ENCODE assay signal across 1 cellular context in the genomic region with DNA sequence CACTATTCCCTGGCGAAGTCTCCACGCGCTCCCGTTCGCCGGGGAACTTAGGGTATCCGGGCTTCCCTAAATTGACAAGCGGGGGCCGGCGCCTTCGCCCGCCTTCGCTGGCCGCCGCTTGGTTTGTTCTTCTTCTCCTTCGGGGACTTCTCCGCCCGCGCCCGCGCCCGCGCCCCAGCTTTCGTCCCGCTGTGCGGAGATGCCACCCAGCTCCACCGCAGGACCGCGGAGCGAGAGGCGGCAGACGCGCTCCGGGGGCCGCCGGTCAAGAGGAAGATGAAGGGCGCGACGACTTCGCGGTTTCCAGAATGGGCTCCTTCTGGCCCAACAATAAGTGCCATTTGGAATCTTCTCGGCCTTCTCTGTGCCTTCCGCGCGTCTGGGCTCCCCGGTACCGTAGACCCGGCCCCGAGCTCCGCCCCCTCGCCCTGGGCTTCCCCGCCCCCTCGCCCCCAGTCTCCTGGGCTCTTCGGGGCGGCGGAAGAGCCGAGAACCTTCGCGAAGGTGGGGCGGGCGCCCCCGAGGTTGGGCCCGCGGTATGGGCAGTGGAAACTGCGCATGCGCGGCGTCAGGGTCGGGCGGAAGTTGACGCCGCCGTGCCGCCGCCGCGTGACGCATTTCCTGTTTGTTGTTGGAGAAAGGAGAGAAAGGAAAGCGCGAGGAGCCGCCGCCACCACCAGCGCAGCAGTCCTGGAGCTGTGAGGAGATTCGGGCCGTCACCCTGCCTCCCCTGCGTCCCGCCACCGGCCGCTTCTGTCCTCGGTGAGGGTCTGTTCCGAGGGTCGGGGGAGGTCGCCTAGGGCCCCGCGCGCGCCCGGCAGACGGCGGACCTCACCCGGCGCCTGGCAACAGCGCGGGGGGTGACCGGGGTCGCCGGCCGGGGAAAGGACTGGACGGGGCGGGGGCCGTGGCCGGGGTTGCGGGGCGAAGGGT.
TF ChIP-seq lines count a peak whose summit lies in the region.

A gene (plus strand): TSS at position 622 of the 933 bp plus-strand sequence. CDS start 21,569 bp downstream, outside the sequence.

TF ChIP-seq in HCT116, 20 proteins besides CTCF, POLR2A, EP300 and RAD21 (continued from another document):
- TF ChIP-seq, protein P1, sequence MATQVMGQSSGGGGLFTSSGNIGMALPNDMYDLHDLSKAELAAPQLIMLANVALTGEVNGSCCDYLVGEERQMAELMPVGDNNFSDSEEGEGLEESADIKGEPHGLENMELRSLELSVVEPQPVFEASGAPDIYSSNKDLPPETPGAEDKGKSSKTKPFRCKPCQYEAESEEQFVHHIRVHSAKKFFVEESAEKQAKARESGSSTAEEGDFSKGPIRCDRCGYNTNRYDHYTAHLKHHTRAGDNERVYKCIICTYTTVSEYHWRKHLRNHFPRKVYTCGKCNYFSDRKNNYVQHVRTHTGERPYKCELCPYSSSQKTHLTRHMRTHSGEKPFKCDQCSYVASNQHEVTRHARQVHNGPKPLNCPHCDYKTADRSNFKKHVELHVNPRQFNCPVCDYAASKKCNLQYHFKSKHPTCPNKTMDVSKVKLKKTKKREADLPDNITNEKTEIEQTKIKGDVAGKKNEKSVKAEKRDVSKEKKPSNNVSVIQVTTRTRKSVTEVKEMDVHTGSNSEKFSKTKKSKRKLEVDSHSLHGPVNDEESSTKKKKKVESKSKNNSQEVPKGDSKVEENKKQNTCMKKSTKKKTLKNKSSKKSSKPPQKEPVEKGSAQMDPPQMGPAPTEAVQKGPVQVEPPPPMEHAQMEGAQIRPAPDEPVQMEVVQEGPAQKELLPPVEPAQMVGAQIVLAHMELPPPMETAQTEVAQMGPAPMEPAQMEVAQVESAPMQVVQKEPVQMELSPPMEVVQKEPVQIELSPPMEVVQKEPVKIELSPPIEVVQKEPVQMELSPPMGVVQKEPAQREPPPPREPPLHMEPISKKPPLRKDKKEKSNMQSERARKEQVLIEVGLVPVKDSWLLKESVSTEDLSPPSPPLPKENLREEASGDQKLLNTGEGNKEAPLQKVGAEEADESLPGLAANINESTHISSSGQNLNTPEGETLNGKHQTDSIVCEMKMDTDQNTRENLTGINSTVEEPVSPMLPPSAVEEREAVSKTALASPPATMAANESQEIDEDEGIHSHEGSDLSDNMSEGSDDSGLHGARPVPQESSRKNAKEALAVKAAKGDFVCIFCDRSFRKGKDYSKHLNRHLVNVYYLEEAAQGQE (IDR thresholded peaks at IDR 0.05; ENCODE audit: low read depth), result no peak
- TF ChIP-seq SRF (IDR thresholded peaks at IDR 0.05; ENCODE audit: low read depth), result no peak
- TF ChIP-seq POLR2AphosphoS5 (IDR thresholded peaks at IDR 0.05; ENCODE audit: low read depth, low read length), result peak; percentile 69
- no peak for TF ChIP-seq SP1 (IDR thresholded peaks at IDR 0.05; ENCODE audit: low read depth)
- no peak for TF ChIP-seq EZH2phosphoT487 (IDR thresholded peaks at IDR 0.05; ENCODE audit: borderline replicate concordance)
- TF ChIP-seq, protein P2, sequence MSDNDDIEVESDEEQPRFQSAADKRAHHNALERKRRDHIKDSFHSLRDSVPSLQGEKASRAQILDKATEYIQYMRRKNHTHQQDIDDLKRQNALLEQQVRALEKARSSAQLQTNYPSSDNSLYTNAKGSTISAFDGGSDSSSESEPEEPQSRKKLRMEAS (IDR thresholded peaks at IDR 0.05), result peak; percentile 62; the same call in 1 of the 2 replicates
- no peak for TF ChIP-seq EZH2 (IDR thresholded peaks at IDR 0.05)
- peak; percentile 8 for TF ChIP-seq TCF7L2 (IDR thresholded peaks at IDR 0.05; ENCODE audit: borderline replicate concordance, extremely low read depth, insufficient read depth, insufficient read length)
- no peak for TF ChIP-seq JUND (IDR thresholded peaks at IDR 0.05)
- TF ChIP-seq CBX3 (IDR thresholded peaks at IDR 0.05; ENCODE audit: low read depth), result no peak
- TF ChIP-seq FOSL1 (IDR thresholded peaks at IDR 0.05; ENCODE audit: low read depth), result no peak
- 0 out of 2 replicates have a peak, but pooled peaks have one; percentile 18 for TF ChIP-seq SIN3A (IDR thresholded peaks at IDR 0.05; ENCODE audit: low read depth)
- no peak for TF ChIP-seq ZNF274 (IDR thresholded peaks at IDR 0.05; ENCODE audit: low read depth, low read length)
- TF ChIP-seq, protein P3, sequence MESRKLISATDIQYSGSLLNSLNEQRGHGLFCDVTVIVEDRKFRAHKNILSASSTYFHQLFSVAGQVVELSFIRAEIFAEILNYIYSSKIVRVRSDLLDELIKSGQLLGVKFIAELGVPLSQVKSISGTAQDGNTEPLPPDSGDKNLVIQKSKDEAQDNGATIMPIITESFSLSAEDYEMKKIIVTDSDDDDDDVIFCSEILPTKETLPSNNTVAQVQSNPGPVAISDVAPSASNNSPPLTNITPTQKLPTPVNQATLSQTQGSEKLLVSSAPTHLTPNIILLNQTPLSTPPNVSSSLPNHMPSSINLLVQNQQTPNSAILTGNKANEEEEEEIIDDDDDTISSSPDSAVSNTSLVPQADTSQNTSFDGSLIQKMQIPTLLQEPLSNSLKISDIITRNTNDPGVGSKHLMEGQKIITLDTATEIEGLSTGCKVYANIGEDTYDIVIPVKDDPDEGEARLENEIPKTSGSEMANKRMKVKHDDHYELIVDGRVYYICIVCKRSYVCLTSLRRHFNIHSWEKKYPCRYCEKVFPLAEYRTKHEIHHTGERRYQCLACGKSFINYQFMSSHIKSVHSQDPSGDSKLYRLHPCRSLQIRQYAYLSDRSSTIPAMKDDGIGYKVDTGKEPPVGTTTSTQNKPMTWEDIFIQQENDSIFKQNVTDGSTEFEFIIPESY (IDR thresholded peaks at IDR 0.05; ENCODE audit: extremely low read depth, insufficient replicate concordance, low read length), result no peak
